ENCODE assay signal across 8 cellular contexts in the genomic region with DNA sequence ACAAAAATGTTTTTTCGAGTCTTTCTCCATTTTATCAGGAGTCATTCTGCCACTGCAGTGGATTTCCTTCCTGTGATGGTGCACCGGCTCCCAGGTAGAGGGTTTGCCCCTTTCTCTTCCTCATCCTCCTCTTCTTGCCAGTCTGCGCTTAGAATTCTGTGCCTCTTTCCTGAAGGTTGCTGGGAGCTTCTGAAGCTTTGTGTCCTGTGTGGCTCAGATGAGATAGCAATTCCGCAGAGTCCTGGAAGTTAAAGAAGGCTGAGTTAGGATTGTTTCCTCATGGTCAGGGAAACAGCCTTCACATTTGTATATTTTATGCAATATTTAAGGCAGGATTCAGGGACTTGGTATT. TPM values are rescaled to one million over a fixed set of nuclear protein-coding genes. Genes with fewer than 3 reads are reported as not detected.
DNase-seq lines count a peak whose midpoint lies in the region; ATAC-seq and TF ChIP-seq lines count a peak whose summit lies in the region.
"Had no signal": no experiment of that assay in that cellular context is flagged by ENCODE, and none has a peak within 500 bp of the region (broad histone marks: within the 10 kb centered on the region; RNA-seq: fewer than 3 reads in every experiment).

No MANE protein-coding gene starts in this region.

- H2AFZ ChIP-seq in OCI-LY3 (ENCODE audit: low read depth, low read length) = no peak overlapping the region

- H3K79me2 ChIP-seq in OCI-LY3 (ENCODE audit: low read length) = no peaks in the 10 kb centered on the region

- ATAC-seq in lower lobe of right lung (peak in 1 of 2 donors; percentile 30), HG02642 (IDR thresholded peaks at IDR 0.05; ENCODE audit: poor library complexity, unreplicated experiment) (no peak)

- H3K27me3 ChIP-seq in OCI-LY3 (ENCODE audit: low read depth, low read length) (peaks cover 55% of the 10 kb centered on the region), lower lobe of right lung (ENCODE audit: low read depth) (no peaks in the 10 kb centered on the region), suprapubic skin (no peaks in the 10 kb centered on the region)

- no peaks in the 10 kb centered on the region for H3K36me3 ChIP-seq in OCI-LY3 (replicated peaks; ENCODE audit: low read depth, low read length)
- H3K36me3 ChIP-seq in lower lobe of right lung = no peaks in the 10 kb centered on the region
- H3K36me3 ChIP-seq in suprapubic skin = no peaks in the 10 kb centered on the region

- H3K4me2 ChIP-seq in OCI-LY3 (ENCODE audit: low read length) = peak overlapping the region; percentile 69

- no peak for TF ChIP-seq POLR2A in suprapubic skin (IDR thresholded peaks at IDR 0.05)

- no peaks in the 10 kb centered on the region for H4K20me1 ChIP-seq in OCI-LY3 (ENCODE audit: insufficient read depth, low read length)

- H3K9me3 ChIP-seq in OCI-LY3 (ENCODE audit: insufficient read depth, low read length) (no peaks in the 10 kb centered on the region), lower lobe of right lung (no peaks in the 10 kb centered on the region), suprapubic skin (no peaks in the 10 kb centered on the region)

- TF ChIP-seq EP300 in suprapubic skin (IDR thresholded peaks at IDR 0.05) = no peak

- H3K27ac ChIP-seq in OCI-LY3 (ENCODE audit: low read length) (no peak overlapping the region), caudate nucleus (ENCODE audit: low read depth, low read length) (peak overlapping the region; percentile 91), lower lobe of right lung (peak overlapping the region; percentile 60), suprapubic skin (no peak overlapping the region)

- H3K4me3 ChIP-seq in OCI-LY3 (ENCODE audit: low read length) (peak overlapping the region; percentile 68), lower lobe of right lung (peak overlapping the region; percentile 45), suprapubic skin (peak overlapping the region; percentile 22)

- peak in 7 of 61 donors; percentile 44 to 74 (median 61) for DNase-seq in caudate nucleus (lab: John Stamatoyannopoulos, UW)
- no peak for DNase-seq in lower lobe of right lung
- no peak for DNase-seq in suprapubic skin (ENCODE audit: low spot score in 2 of 2)
- DNase-seq in NCI-H524 treated with DMSO at 0.1 percent for 48 hours (lab: John Stamatoyannopoulos, UW) = no peak
- DNase-seq in SHP77 (lab: John Stamatoyannopoulos, UW) = no peak

- TF ChIP-seq CTCF in OCI-LY3 (IDR thresholded peaks at IDR 0.05; ENCODE audit: low read depth, low read length) (no peak), lower lobe of right lung (IDR thresholded peaks at IDR 0.05) (no peak), suprapubic skin (IDR thresholded peaks at IDR 0.05) (no peak)

- peaks cover 43% of the 10 kb centered on the region for H3K4me1 ChIP-seq in OCI-LY3 (ENCODE audit: low read length)
- peaks cover 9% of the 10 kb centered on the region for H3K4me1 ChIP-seq in lower lobe of right lung
- peaks cover 7% of the 10 kb centered on the region for H3K4me1 ChIP-seq in suprapubic skin

- H3K9ac ChIP-seq in OCI-LY3 (ENCODE audit: low read length) = no peak overlapping the region

- WGBS in suprapubic skin = 28% methylated on average over 4 of the region's 4 CpGs

- intact Hi-C loops in lower lobe of right lung (cut with DNase I) = no loop called here

RNA-seq across cellular contexts. Expression of a gene that starts 0.3 kb away (rescaled TPM):
- 8.9 TPM for total RNA-seq in lower lobe of right lung
- total RNA-seq in suprapubic skin = 10 to 100 TPM in 1 of 4 donors, 1 to 10 TPM in 3; 1.2 to 28.2 (median 2.7) TPM

RNA-seq across cellular contexts. Expression of a gene that starts 8.4 kb away (rescaled TPM):
- total RNA-seq in lower lobe of right lung (not detected), suprapubic skin (1 to 10 TPM in 2 of 4 donors, not detected in 2; 1.1 to 1.2 TPM)
- total RNA-seq: frontal cortex had no signal

RNA-seq across cellular contexts. Expression of a gene that starts 11.7 kb away (rescaled TPM):
- 48.7 TPM for total RNA-seq in lower lobe of right lung
- total RNA-seq in suprapubic skin = 100 to 1,000 TPM; 161 to 329 (median 184) TPM

RNA-seq across cellular contexts. Expression of a gene that starts 50.7 kb away (rescaled TPM):
- total RNA-seq in lower lobe of right lung (22.8 TPM), suprapubic skin (10 to 100 TPM; 22.1 to 39.2 (median 32.5) TPM)

Comparison
In these comparisons a context has a peak if more than half of its experiments do, and no peak if none do; other contexts are left out.
1. H3K27ac ChIP-seq: peak in caudate nucleus (single experiment) and lower lobe of right lung (single experiment); none in OCI-LY3 (single experiment) and suprapubic skin (single experiment).
2. Peak in every context shown above with its lines, with median percentiles within 50 percentile points of each other: H3K4me3 ChIP-seq.